Comparison of ENCODE assay signal across 2 cellular contexts in the genomic region with DNA sequence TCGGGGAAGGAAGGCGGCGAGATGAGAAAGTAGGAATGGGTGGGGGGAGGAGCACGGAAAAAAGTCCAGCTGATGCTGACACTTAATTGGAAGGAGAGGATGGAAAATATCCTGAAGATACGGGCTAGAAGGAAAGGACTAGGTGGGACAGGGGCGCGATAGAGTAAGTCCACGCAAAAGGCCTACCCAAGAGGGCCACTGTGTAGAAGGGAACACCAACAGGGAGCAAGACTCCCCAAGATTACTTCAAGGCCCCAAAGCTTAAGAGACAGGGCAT.
TF ChIP-seq lines count a peak whose summit lies in the region.

No MANE protein-coding gene starts in this region.

TF ChIP-seq in A549, 52 proteins besides CTCF, POLR2A, EP300 and RAD21 (continued from another document):
- TF ChIP-seq USF2 (IDR thresholded peaks at IDR 0.05) (no peak), TP53 (CRISPR knock-in tag; IDR thresholded peaks at IDR 0.05) (no peak), HDAC2 (IDR thresholded peaks at IDR 0.05) (no peak), E2F6 (IDR thresholded peaks at IDR 0.05; ENCODE audit: borderline replicate concordance, low read depth) (no peak)
TF ChIP-seq in A549: peak in this region for 0.

TF ChIP-seq in WTC11, 78 proteins besides CTCF, POLR2A, EP300 and RAD21 (continued from another document):
- TF ChIP-seq GABPB1 (CRISPR knock-in tag; IDR thresholded peaks at IDR 0.05) (no peak), CREB1 (CRISPR knock-in tag; IDR thresholded peaks at IDR 0.05) (no peak), ZNF263 (CRISPR knock-in tag; IDR thresholded peaks at IDR 0.05; ENCODE audit: low read depth) (no peak), ESRRA (CRISPR knock-in tag; IDR thresholded peaks at IDR 0.05; ENCODE audit: borderline replicate concordance) (no peak), STAT6 (CRISPR knock-in tag; conservative IDR thresholded peaks at IDR 0.05; ENCODE audit: low read depth) (no peak), TP53 (CRISPR knock-in tag; IDR thresholded peaks at IDR 0.05) (no peak)
- TF ChIP-seq, protein P1, sequence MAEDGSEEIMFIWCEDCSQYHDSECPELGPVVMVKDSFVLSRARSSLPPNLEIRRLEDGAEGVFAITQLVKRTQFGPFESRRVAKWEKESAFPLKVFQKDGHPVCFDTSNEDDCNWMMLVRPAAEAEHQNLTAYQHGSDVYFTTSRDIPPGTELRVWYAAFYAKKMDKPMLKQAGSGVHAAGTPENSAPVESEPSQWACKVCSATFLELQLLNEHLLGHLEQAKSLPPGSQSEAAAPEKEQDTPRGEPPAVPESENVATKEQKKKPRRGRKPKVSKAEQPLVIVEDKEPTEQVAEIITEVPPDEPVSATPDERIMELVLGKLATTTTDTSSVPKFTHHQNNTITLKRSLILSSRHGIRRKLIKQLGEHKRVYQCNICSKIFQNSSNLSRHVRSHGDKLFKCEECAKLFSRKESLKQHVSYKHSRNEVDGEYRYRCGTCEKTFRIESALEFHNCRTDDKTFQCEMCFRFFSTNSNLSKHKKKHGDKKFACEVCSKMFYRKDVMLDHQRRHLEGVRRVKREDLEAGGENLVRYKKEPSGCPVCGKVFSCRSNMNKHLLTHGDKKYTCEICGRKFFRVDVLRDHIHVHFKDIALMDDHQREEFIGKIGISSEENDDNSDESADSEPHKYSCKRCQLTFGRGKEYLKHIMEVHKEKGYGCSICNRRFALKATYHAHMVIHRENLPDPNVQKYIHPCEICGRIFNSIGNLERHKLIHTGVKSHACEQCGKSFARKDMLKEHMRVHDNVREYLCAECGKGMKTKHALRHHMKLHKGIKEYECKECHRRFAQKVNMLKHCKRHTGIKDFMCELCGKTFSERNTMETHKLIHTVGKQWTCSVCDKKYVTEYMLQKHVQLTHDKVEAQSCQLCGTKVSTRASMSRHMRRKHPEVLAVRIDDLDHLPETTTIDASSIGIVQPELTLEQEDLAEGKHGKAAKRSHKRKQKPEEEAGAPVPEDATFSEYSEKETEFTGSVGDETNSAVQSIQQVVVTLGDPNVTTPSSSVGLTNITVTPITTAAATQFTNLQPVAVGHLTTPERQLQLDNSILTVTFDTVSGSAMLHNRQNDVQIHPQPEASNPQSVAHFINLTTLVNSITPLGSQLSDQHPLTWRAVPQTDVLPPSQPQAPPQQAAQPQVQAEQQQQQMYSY (CRISPR knock-in tag; IDR thresholded peaks at IDR 0.05): no peak
